In genomic region chr19:4362038-4362828, GRCh38 we compare ENCODE assay signal across 20 cellular contexts. TPM values are rescaled to one million over a fixed set of nuclear protein-coding genes. Genes with fewer than 3 reads are reported as not detected.
DNase-seq lines count a peak whose midpoint lies in the region; ATAC-seq and TF ChIP-seq lines count a peak whose summit lies in the region.
"Had no signal": no experiment of that assay in that cellular context is flagged by ENCODE, and none has a peak within 500 bp of the region (broad histone marks: within the 10 kb centered on the region; RNA-seq: fewer than 3 reads in every experiment).

No MANE protein-coding gene starts in this region.

- no peak overlapping the region for H3K4me2 ChIP-seq in hepatocyte
- H3K4me2 ChIP-seq: A549 had no signal

- peaks cover 20% of the 10 kb centered on the region for H3K4me1 ChIP-seq in hepatocyte (ENCODE audit: insufficient read depth)

- H4K20me1 ChIP-seq in hepatocyte (ENCODE audit: insufficient read depth, poor library complexity, severe bottlenecking) = peaks cover 3% of the 10 kb centered on the region

- no peak for TF ChIP-seq CTCF in hepatocyte (IDR thresholded peaks at IDR 0.05; ENCODE audit: poor library complexity)

- H3K4me3 Mint-ChIP-seq in activated T-cell treated with anti-CD3 and anti-CD28 coated beads, Interleukin-2, amount 50 U/mL, for 24 hours = no peak overlapping the region
- H3K4me3 Mint-ChIP-seq in stimulated activated effector memory CD8-positive, alpha-beta T cell treated with anti-CD3 and anti-CD28 coated beads, Interleukin-12 subunit alpha, Interleukin-12 subunit beta, amount 100 ng/mL, for 72 hours = no peak overlapping the region
- H3K4me3 Mint-ChIP-seq: CD8-positive, alpha-beta memory T cell; stimulated activated naive CD8-positive, alpha-beta T cell treated with anti-CD3 and anti-CD28 coated beads, Interleukin-15, amount 100 ng/mL, for 72 hours; T-helper 17 cell had no signal

- H3K9me3 ChIP-seq in hepatocyte (ENCODE audit: low read depth) = no peaks in the 10 kb centered on the region
- H3K9me3 ChIP-seq: A549, MG63 had no signal

- H3K9me3 Mint-ChIP-seq in activated T-cell treated with anti-CD3 and anti-CD28 coated beads, Interleukin-2, amount 50 U/mL, for 24 hours = no peaks in the 10 kb centered on the region
- no peaks in the 10 kb centered on the region for H3K9me3 Mint-ChIP-seq in stimulated activated effector memory CD8-positive, alpha-beta T cell treated with anti-CD3 and anti-CD28 coated beads, Interleukin-12 subunit alpha, Interleukin-12 subunit beta, amount 100 ng/mL, for 72 hours
- H3K9me3 Mint-ChIP-seq: CD8-positive, alpha-beta memory T cell; stimulated activated naive CD8-positive, alpha-beta T cell treated with anti-CD3 and anti-CD28 coated beads, Interleukin-15, amount 100 ng/mL, for 72 hours had no signal

- no peaks in the 10 kb centered on the region for H3K4me1 Mint-ChIP-seq in activated T-cell treated with anti-CD3 and anti-CD28 coated beads, Interleukin-2, amount 50 U/mL, for 24 hours (ENCODE audit: low read depth)
- H3K4me1 Mint-ChIP-seq in stimulated activated effector memory CD8-positive, alpha-beta T cell treated with anti-CD3 and anti-CD28 coated beads, Interleukin-12 subunit alpha, Interleukin-12 subunit beta, amount 100 ng/mL, for 72 hours = peaks cover 10% of the 10 kb centered on the region
- H3K4me1 Mint-ChIP-seq: CD8-positive, alpha-beta memory T cell had no signal

- H2AFZ ChIP-seq in hepatocyte = no peak overlapping the region
- H2AFZ ChIP-seq: parathyroid adenoma had no signal

- no peaks in the 10 kb centered on the region for H3K27me3 ChIP-seq in hepatocyte
- H3K27me3 ChIP-seq: MG63 had no signal

- H3K36me3 Mint-ChIP-seq in activated T-cell treated with anti-CD3 and anti-CD28 coated beads, Interleukin-2, amount 50 U/mL, for 24 hours (ENCODE audit: low read depth) = peaks cover 73% of the 10 kb centered on the region
- H3K36me3 Mint-ChIP-seq in stimulated activated effector memory CD8-positive, alpha-beta T cell treated with anti-CD3 and anti-CD28 coated beads, Interleukin-12 subunit alpha, Interleukin-12 subunit beta, amount 100 ng/mL, for 72 hours = peaks cover 95% of the 10 kb centered on the region

- H3K27me3 Mint-ChIP-seq in activated T-cell treated with anti-CD3 and anti-CD28 coated beads, Interleukin-2, amount 50 U/mL, for 24 hours = no peaks in the 10 kb centered on the region
- H3K27me3 Mint-ChIP-seq: CD8-positive, alpha-beta memory T cell; stimulated activated naive CD8-positive, alpha-beta T cell treated with anti-CD3 and anti-CD28 coated beads, Interleukin-15, amount 100 ng/mL, for 72 hours; T-helper 17 cell had no signal

- H3K4me3 ChIP-seq in hepatocyte = no peak overlapping the region
- H3K4me3 ChIP-seq: A549, MG63, skin epidermis had no signal

- H3K36me3 ChIP-seq in hepatocyte (replicated peaks; ENCODE audit: insufficient read depth, low read depth) = no peaks in the 10 kb centered on the region

- DNase-seq in activated T-cell treated with anti-CD3 and anti-CD28 coated beads, Interleukin-2, amount 50 U/mL, for 24 hours = no peak
- no peak for DNase-seq in activated T-cell treated with anti-CD3 and anti-CD28 coated beads, Interleukin-2, amount 50 U/mL, for 1 hour
- DNase-seq in hepatocyte (ENCODE audit: low spot score) (no peak), anterior cingulate cortex (lab: John Stamatoyannopoulos, UW) (no peak)
- DNase-seq in stimulated activated effector memory CD8-positive, alpha-beta T cell treated with anti-CD3 and anti-CD28 coated beads, Interleukin-12 subunit alpha, Interleukin-12 subunit beta, amount 100 ng/mL, for 72 hours (ENCODE audit: low spot score in 2 of 2) = no peak
- DNase-seq: activated CD4-positive, CD25-positive, alpha-beta regulatory T cell treated with anti-CD3 and anti-CD28 coated beads, Interleukin-2, amount 50 U/mL, for 72 hours; activated T-cell treated with anti-CD3 and anti-CD28 coated beads for 4 hours; CD8-positive, alpha-beta memory T cell; foreskin melanocyte; MG63; midbrain; NCI-H2029 treated with DMSO at 0.1 percent for 48 hours; NCI-H748 treated with DMSO at 0.1 percent for 48 hours; RPMI8226; stimulated activated naive CD8-positive, alpha-beta T cell treated with anti-CD3 and anti-CD28 coated beads, Interleukin-15, amount 100 ng/mL, for 72 hours; T-helper 17 cell had no signal

- WGBS in hepatocyte (ENCODE audit: low lambda C conversion rate, missing lambda C conversion rate) = 91% methylated on average over 34 of the region's 34 CpGs

- peak overlapping the region; percentile 75 for H3K27ac ChIP-seq in hepatocyte
- H3K27ac ChIP-seq: parathyroid adenoma had no signal

- H3K79me2 ChIP-seq in hepatocyte = peaks cover 9% of the 10 kb centered on the region

- ATAC-seq in stimulated activated effector memory CD8-positive, alpha-beta T cell treated with anti-CD3 and anti-CD28 coated beads, Interleukin-12 subunit alpha, Interleukin-12 subunit beta, amount 100 ng/mL, for 72 hours = no peak
- no peak for ATAC-seq in HG02884 (IDR thresholded peaks at IDR 0.05; ENCODE audit: unreplicated experiment)

- no peaks in the 10 kb centered on the region for H3K9me2 ChIP-seq in hepatocyte (replicated peaks; ENCODE audit: insufficient read depth)

- peak overlapping the region; percentile 61 for H3K27ac Mint-ChIP-seq in activated T-cell treated with anti-CD3 and anti-CD28 coated beads, Interleukin-2, amount 50 U/mL, for 24 hours
- H3K27ac Mint-ChIP-seq in stimulated activated effector memory CD8-positive, alpha-beta T cell treated with anti-CD3 and anti-CD28 coated beads, Interleukin-12 subunit alpha, Interleukin-12 subunit beta, amount 100 ng/mL, for 72 hours = peak overlapping the region; percentile 64
- H3K27ac Mint-ChIP-seq: CD8-positive, alpha-beta memory T cell; T-helper 17 cell had no signal

RNA-seq across cellular contexts. Expression of gene MPND, which starts 18.9 kb away (rescaled TPM):
- total RNA-seq in hepatocyte = 11.2 and 16.6 TPM in 2 replicates
- polyA plus RNA-seq in hepatocyte = 17.0 and 21.9 TPM in 2 replicates

RNA-seq across cellular contexts. Expression of gene STAP2, which starts 23.6 kb away (rescaled TPM):
- 27.5 and 28.1 TPM in 2 replicates for total RNA-seq in hepatocyte
- polyA plus RNA-seq in hepatocyte = 34.4 and 45.2 TPM in 2 replicates

RNA-seq across cellular contexts. Expression of gene SH3GL1, which starts 38.1 kb away (rescaled TPM):
- 71.8 and 81.7 TPM in 2 replicates for total RNA-seq in hepatocyte
- polyA plus RNA-seq in hepatocyte = 111 and 114 TPM in 2 replicates

RNA-seq across cellular contexts. Expression of gene CHAF1A, which starts 40.2 kb away (rescaled TPM):
- 5.5 and 6.2 TPM in 2 replicates for total RNA-seq in hepatocyte
- polyA plus RNA-seq in hepatocyte = 6.5 and 11.1 TPM in 2 replicates

RNA-seq across cellular contexts. Expression of gene FSD1, which starts 57.8 kb away (rescaled TPM):
- total RNA-seq in hepatocyte = 1.2 and 6.3 TPM in 2 replicates
- polyA plus RNA-seq in hepatocyte = 2.4 and 2.8 TPM in 2 replicates
